ENCODE assay signal across 10 cellular contexts in the genomic region with DNA sequence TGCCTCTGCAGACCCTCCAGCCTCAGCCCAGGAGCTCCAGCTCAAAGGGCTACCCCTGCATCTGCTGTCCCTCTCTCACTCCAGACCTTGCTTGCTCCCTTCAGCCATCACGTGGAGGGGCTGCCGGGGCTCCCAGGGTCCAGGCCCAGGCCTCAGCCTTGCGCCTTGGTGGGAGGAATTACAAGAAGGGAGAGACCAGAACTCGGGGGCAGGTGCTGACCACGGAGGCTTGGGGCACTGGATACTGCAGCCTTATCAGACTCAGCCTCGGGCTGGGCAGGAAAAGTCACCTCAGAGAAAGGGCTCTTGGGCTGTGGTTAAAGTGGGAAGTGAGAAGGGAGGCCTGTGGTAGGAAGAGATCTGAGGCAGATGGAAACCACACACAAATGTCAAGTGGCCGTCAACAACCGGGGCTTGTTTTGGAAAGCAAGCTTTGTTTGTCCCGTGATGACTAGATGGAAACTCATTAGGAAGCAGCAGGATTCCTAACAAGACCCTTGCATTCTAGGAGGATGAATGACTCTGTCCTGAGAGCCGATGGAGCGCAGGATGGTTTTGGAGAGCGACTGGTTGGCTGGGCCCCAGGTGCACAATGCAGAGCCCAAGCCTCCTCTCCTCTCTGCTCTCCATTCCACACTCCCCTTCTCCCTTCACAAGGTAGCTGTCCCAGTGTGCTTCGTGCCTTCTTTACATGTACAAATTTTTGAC.
DNase-seq lines count a peak whose midpoint lies in the region; ATAC-seq lines count a peak whose summit lies in the region.
"Had no signal": no experiment of that assay in that cellular context is flagged by ENCODE, and none has a peak within 500 bp of the region (broad histone marks: within the 10 kb centered on the region; RNA-seq: fewer than 3 reads in every experiment).

No MANE protein-coding gene starts in this region.

- POLR2A ChIA-PET in activated CD4-positive, alpha-beta T cell treated with anti-CD3 and anti-CD28 coated beads, Interleukin-2, amount 10 ng/mL, durations not matched to agents 7 days and 5 days (lab: Charles Lee) = no interaction called here

- DNase-seq in activated CD4-positive, alpha-beta T cell treated with anti-CD3 and anti-CD28 coated beads, Interleukin-2, amount 10 ng/mL, durations not matched to agents 7 days and 5 days = peak; percentile 30
- DNase-seq in activated CD4-positive, alpha-beta T cell treated with anti-CD3 and anti-CD28 coated beads for 48 hours = no peak
- DNase-seq in SW480 (ENCODE audit: low spot score) (peak; percentile 60), NCI-H446 (lab: John Stamatoyannopoulos, UW) (no peak)
- DNase-seq: NCI-H1930, substantia nigra had no signal

- peaks cover 31% of the 10 kb centered on the region for H3K27me3 Mint-ChIP-seq in activated CD4-positive, alpha-beta T cell treated with anti-CD3 and anti-CD28 coated beads, Interleukin-2, amount 10 ng/mL, durations not matched to agents 7 days and 5 days
- H3K27me3 Mint-ChIP-seq in stimulated activated memory B cell treated with anti-CD40 and anti-IgM and Interleukin-4, amounts not matched to agents 10 μg/mL and 1 μg/mL and 100 μg/mL, for 72 hours = peaks cover 40% of the 10 kb centered on the region

- no peak overlapping the region for H3K27ac Mint-ChIP-seq in activated CD4-positive, alpha-beta T cell treated with anti-CD3 and anti-CD28 coated beads, Interleukin-2, amount 10 ng/mL, durations not matched to agents 7 days and 5 days
- no peak overlapping the region for H3K27ac Mint-ChIP-seq in stimulated activated memory B cell treated with anti-CD40 and anti-IgM and Interleukin-4, amounts not matched to agents 10 μg/mL and 1 μg/mL and 100 μg/mL, for 72 hours

- ATAC-seq in HG02852 (IDR thresholded peaks at IDR 0.05; ENCODE audit: unreplicated experiment) (peak; percentile 57), HG03025 (IDR thresholded peaks at IDR 0.05; ENCODE audit: low FRiP score, unreplicated experiment) (no peak), GM18909 (IDR thresholded peaks at IDR 0.05; ENCODE audit: poor library complexity, unreplicated experiment) (no peak)
- ATAC-seq in stimulated activated memory B cell treated with anti-CD40 and anti-IgM and Interleukin-4, amounts not matched to agents 10 μg/mL and 1 μg/mL and 100 μg/mL, for 72 hours = peak; percentile 86

- H3K4me3 Mint-ChIP-seq in activated CD4-positive, alpha-beta T cell treated with anti-CD3 and anti-CD28 coated beads, Interleukin-2, amount 10 ng/mL, durations not matched to agents 7 days and 5 days = no peak overlapping the region
- peak overlapping the region; percentile 27 for H3K4me3 Mint-ChIP-seq in stimulated activated memory B cell treated with anti-CD40 and anti-IgM and Interleukin-4, amounts not matched to agents 10 μg/mL and 1 μg/mL and 100 μg/mL, for 72 hours

- no peaks in the 10 kb centered on the region for H3K36me3 Mint-ChIP-seq in activated CD4-positive, alpha-beta T cell treated with anti-CD3 and anti-CD28 coated beads, Interleukin-2, amount 10 ng/mL, durations not matched to agents 7 days and 5 days (ENCODE audit: low read depth)
- no peaks in the 10 kb centered on the region for H3K36me3 Mint-ChIP-seq in stimulated activated memory B cell treated with anti-CD40 and anti-IgM and Interleukin-4, amounts not matched to agents 10 μg/mL and 1 μg/mL and 100 μg/mL, for 72 hours

- H3K4me1 Mint-ChIP-seq in activated CD4-positive, alpha-beta T cell treated with anti-CD3 and anti-CD28 coated beads, Interleukin-2, amount 10 ng/mL, durations not matched to agents 7 days and 5 days = peaks cover 25% of the 10 kb centered on the region
- peaks cover 36% of the 10 kb centered on the region for H3K4me1 Mint-ChIP-seq in stimulated activated memory B cell treated with anti-CD40 and anti-IgM and Interleukin-4, amounts not matched to agents 10 μg/mL and 1 μg/mL and 100 μg/mL, for 72 hours

- no peaks in the 10 kb centered on the region for H3K9me3 Mint-ChIP-seq in activated CD4-positive, alpha-beta T cell treated with anti-CD3 and anti-CD28 coated beads, Interleukin-2, amount 10 ng/mL, durations not matched to agents 7 days and 5 days
- H3K9me3 Mint-ChIP-seq in stimulated activated memory B cell treated with anti-CD40 and anti-IgM and Interleukin-4, amounts not matched to agents 10 μg/mL and 1 μg/mL and 100 μg/mL, for 72 hours = no peaks in the 10 kb centered on the region

- CTCF ChIA-PET in activated CD4-positive, alpha-beta T cell treated with anti-CD3 and anti-CD28 coated beads, Interleukin-2, amount 10 ng/mL, durations not matched to agents 7 days and 5 days (lab: Charles Lee) = no interaction called here

Comparison
In these comparisons a context has a peak if more than half of its experiments do, and no peak if none do; other contexts are left out.
1. DNase-seq: peak in activated CD4-positive, alpha-beta T cell treated with anti-CD3 and anti-CD28 coated beads, Interleukin-2, amount 10 ng/mL, durations not matched to agents 7 days and 5 days (single experiment) and SW480 (single experiment); none in activated CD4-positive, alpha-beta T cell treated with anti-CD3 and anti-CD28 coated beads for 48 hours (single experiment) and NCI-H446 (0 of 2).
2. ATAC-seq: peak in HG02852 (single experiment) and stimulated activated memory B cell treated with anti-CD40 and anti-IgM and Interleukin-4, amounts not matched to agents 10 μg/mL and 1 μg/mL and 100 μg/mL, for 72 hours (single experiment); none in HG03025 (single experiment) and GM18909 (single experiment).